1 cellular context compared by ENCODE assay signal in the genomic region with DNA sequence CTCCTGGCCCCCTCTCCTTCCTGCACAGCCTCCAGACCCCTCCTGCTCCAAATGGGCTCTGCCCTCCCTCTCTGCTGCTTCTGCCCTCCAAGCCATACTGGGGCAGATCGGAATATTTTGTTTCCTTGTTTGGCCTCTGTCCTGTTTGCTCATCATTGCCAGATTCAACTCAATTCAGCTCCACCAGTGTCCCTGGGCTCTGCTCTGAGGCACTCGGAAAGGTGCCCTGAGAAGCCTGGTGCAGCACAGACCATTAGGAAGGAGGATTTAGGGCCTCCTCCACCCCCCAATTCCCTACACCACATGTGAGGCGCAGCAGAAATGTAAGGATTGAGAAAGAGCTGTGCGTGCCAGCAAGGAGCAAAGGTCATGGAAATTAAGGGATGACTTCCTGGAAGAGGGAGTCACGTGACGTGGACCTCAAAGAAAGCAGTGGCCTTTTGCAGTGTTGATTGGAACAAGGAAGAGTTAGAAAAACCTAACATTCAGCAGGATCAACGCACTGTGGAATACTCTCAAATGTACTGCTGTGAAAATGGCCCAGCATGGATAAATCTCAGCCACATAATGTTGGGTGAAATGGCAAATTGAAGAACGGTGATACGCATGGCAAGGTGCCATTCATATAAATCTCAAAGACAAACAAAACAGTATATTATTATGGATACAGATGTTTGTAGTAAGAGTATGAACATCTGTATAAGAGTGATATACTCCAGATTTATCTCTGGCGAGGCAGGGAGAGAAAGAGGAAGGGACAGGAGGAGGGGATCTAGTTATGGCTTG.
TF ChIP-seq lines count a peak whose summit lies in the region.

No MANE protein-coding gene starts in this region.

TF ChIP-seq in HepG2, 621 proteins besides CTCF, POLR2A, EP300 and RAD21 (continued from another document and continues in another):
- TF ChIP-seq MTERF4 (CRISPR knock-in tag; IDR thresholded peaks at IDR 0.05) (no peak), SOX13 (IDR thresholded peaks at IDR 0.05) (no peak), SOX13 (CRISPR knock-in tag; conservative IDR thresholded peaks at IDR 0.05 in 1 of 2, IDR thresholded peaks at IDR 0.05 in 1 of 2) (peak in 1 of 2 experiments; percentile 84; a peak in 2 of 4 replicates), SSRP1 (CRISPR knock-in tag; IDR thresholded peaks at IDR 0.05) (no peak; the same call in 1 of the 2 replicates), HDAC6 (IDR thresholded peaks at IDR 0.05; ENCODE audit: low read depth, low read length) (no peak), SP2 (CRISPR knock-in tag; IDR thresholded peaks at IDR 0.05) (no peak), ZBTB43 (CRISPR knock-in tag; conservative IDR thresholded peaks at IDR 0.05) (peak; percentile 45; the same call in 1 of the 2 replicates), GZF1 (CRISPR knock-in tag; IDR thresholded peaks at IDR 0.05) (no peak), ZBTB7B (CRISPR knock-in tag; IDR thresholded peaks at IDR 0.05) (no peak), SKI (IDR thresholded peaks at IDR 0.05; ENCODE audit: partially characterized antibody) (peak; percentile 24), SNRNP70 (IDR thresholded peaks at IDR 0.05; ENCODE audit: low read depth, low read length) (no peak), ZNF552 (CRISPR knock-in tag; IDR thresholded peaks at IDR 0.05; ENCODE audit: borderline replicate concordance) (no peak), ZKSCAN8 (CRISPR knock-in tag; IDR thresholded peaks at IDR 0.05; ENCODE audit: borderline replicate concordance) (peak; percentile 67; the same call in 1 of the 2 replicates), HOXA7 (CRISPR knock-in tag; IDR thresholded peaks at IDR 0.05) (no peak), ZFP36L2 (CRISPR knock-in tag; IDR thresholded peaks at IDR 0.05) (no peak), HIC2 (CRISPR knock-in tag; IDR thresholded peaks at IDR 0.05; ENCODE audit: low read depth) (no peak), ZMAT3 (CRISPR knock-in tag; conservative IDR thresholded peaks at IDR 0.05) (0 out of 2 replicates have a peak, but pooled peaks have one; percentile 54), ZNF800 (CRISPR knock-in tag; IDR thresholded peaks at IDR 0.05) (0 out of 2 replicates have a peak, but pooled peaks have one; percentile 22), ZZZ3 (CRISPR knock-in tag; IDR thresholded peaks at IDR 0.05; ENCODE audit: borderline replicate concordance) (no peak), ZBTB46 (CRISPR knock-in tag; IDR thresholded peaks at IDR 0.05; ENCODE audit: borderline replicate concordance) (no peak; the same call in 1 of the 2 replicates), ATF5 (CRISPR knock-in tag; IDR thresholded peaks at IDR 0.05; ENCODE audit: low read depth) (no peak)
- TF ChIP-seq, protein P1, sequence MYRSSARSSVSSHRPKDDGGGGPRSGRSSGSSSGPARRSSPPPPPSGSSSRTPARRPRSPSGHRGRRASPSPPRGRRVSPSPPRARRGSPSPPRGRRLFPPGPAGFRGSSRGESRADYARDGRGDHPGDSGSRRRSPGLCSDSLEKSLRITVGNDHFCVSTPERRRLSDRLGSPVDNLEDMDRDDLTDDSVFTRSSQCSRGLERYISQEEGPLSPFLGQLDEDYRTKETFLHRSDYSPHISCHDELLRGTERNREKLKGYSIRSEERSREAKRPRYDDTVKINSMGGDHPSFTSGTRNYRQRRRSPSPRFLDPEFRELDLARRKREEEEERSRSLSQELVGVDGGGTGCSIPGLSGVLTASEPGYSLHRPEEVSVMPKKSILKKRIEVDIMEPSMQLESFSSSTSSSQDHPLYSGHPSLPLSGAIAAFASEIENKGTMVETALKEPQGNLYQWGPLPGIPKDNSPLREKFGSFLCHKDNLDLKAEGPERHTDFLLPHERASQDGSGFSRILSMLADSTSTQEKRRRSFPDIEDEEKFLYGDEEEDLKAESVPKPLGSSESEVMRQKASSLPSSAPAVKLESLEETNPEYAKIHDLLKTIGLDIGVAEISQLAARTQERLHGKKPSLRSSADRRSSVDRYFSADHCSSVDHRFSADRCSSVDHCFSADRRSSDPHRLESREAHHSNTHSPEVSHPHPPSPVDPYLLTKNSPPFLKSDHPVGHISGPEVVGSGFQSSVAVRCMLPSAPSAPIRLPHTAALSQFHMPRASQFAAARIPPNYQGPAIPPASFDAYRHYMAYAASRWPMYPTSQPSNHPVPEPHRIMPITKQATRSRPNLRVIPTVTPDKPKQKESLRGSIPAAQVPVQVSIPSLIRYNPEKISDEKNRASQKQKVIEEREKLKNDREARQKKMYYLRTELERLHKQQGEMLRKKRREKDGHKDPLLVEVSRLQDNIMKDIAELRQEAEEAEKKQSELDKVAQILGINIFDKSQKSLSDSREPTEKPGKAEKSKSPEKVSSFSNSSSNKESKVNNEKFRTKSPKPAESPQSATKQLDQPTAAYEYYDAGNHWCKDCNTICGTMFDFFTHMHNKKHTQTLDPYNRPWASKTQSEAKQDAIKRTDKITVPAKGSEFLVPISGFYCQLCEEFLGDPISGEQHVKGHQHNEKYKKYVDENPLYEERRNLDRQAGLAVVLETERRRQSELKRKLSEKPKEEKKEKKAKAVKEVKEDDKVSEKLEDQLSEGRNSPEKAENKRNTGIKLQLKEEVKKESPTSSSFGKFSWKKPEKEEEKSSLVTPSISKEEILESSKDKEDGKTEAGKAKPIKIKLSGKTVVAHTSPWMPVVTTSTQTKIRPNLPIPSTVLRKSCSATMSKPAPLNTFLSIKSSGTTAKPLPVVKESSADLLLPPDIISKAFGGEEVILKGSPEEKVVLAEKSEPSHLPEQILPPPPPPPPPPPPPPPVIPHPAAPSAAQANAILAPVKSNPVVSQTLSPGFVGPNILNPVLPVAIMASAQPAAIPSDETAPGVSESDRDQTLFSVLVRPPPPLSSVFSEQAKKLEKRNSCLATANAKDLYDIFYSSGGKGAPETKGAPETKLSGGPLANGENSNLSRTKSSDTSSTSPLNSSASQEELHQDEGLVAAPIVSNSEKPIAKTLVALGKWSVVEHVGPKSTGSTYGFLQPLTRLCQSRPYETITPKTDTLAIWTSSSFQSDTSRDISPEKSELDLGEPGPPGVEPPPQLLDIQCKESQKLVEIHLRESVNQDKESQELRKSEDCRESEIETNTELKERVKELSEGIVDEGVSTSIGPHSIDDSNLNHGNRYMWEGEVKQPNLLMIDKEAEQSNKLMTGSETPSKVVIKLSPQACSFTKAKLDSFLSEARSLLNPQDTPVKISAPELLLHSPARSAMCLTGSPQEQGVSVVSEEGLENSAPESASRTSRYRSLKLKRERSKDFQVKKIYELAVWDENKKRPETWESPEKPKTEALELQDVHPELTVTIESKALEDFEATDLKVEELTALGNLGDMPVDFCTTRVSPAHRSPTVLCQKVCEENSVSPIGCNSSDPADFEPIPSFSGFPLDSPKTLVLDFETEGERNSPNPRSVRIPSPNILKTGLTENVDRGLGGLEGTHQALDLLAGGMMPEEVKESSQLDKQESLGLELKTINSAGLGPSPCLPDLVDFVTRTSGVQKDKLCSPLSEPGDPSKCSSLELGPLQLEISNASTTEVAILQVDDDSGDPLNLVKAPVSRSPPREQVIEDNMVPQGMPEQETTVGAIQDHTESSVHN (CRISPR knock-in tag; IDR thresholded peaks at IDR 0.05): no peak
- TF ChIP-seq, protein P2, sequence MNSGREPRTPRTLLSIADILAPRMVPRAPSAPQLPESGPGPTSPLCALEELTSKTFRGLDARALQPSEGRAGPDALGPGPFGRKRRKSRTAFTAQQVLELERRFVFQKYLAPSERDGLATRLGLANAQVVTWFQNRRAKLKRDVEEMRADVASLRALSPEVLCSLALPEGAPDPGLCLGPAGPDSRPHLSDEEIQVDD (CRISPR knock-in tag; IDR thresholded peaks at IDR 0.05; ENCODE audit: borderline replicate concordance): no peak
- TF ChIP-seq, protein P3, sequence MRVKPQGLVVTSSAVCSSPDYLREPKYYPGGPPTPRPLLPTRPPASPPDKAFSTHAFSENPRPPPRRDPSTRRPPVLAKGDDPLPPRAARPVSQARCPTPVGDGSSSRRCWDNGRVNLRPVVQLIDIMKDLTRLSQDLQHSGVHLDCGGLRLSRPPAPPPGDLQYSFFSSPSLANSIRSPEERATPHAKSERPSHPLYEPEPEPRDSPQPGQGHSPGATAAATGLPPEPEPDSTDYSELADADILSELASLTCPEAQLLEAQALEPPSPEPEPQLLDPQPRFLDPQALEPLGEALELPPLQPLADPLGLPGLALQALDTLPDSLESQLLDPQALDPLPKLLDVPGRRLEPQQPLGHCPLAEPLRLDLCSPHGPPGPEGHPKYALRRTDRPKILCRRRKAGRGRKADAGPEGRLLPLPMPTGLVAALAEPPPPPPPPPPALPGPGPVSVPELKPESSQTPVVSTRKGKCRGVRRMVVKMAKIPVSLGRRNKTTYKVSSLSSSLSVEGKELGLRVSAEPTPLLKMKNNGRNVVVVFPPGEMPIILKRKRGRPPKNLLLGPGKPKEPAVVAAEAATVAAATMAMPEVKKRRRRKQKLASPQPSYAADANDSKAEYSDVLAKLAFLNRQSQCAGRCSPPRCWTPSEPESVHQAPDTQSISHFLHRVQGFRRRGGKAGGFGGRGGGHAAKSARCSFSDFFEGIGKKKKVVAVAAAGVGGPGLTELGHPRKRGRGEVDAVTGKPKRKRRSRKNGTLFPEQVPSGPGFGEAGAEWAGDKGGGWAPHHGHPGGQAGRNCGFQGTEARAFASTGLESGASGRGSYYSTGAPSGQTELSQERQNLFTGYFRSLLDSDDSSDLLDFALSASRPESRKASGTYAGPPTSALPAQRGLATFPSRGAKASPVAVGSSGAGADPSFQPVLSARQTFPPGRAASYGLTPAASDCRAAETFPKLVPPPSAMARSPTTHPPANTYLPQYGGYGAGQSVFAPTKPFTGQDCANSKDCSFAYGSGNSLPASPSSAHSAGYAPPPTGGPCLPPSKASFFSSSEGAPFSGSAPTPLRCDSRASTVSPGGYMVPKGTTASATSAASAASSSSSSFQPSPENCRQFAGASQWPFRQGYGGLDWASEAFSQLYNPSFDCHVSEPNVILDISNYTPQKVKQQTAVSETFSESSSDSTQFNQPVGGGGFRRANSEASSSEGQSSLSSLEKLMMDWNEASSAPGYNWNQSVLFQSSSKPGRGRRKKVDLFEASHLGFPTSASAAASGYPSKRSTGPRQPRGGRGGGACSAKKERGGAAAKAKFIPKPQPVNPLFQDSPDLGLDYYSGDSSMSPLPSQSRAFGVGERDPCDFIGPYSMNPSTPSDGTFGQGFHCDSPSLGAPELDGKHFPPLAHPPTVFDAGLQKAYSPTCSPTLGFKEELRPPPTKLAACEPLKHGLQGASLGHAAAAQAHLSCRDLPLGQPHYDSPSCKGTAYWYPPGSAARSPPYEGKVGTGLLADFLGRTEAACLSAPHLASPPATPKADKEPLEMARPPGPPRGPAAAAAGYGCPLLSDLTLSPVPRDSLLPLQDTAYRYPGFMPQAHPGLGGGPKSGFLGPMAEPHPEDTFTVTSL (CRISPR knock-in tag; IDR thresholded peaks at IDR 0.05; ENCODE audit: borderline replicate concordance): peak; percentile 69; the same call in 1 of the 2 replicates
